ENCODE assay signal across 8 cellular contexts in the genomic region with DNA sequence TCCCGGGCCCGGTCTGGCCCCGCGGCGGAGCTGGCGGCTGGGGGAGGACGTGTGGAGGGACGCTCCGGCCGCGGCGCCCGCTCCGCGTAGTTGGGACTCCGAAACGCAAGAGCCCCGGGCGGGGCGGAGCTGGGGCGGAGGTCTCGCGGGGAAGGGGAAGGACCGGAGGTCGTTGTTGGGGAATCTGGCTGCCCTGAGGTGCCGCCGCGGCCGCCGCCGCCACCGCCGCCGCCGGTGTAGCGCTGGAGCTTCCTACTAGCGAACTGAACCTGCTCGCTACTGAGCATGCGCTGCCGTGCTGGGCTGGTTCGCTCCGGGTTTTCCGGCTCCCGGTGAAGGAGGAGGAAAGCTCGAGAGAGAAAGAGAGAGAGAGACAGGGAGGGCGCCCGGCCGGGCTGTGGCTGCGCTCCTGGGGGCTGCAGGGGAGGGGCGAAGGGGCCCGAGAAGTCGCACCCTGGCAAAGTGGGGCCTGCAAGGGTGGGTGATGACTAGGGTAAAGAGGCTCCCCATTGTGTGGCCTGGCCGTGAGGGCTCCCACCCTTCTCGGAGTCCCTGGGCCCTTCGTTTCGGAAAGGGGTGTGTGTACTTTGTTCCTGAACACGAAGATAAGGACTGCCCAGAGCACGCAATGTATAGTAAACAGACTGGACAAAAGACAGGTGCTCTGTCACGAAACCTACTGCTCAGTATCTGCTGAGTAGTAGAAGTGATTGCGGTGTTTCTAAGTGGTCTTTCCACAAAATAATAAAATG. TPM values are rescaled to one million over a fixed set of nuclear protein-coding genes. Genes with fewer than 3 reads are reported as not detected.
DNase-seq lines count a peak whose midpoint lies in the region; ATAC-seq and TF ChIP-seq lines count a peak whose summit lies in the region.

A gene (minus strand): TSS at position 281 of the 752 bp plus-strand sequence. CDS start 629 bp downstream, outside the sequence.

- TF ChIP-seq CTCF in ascending aorta (IDR thresholded peaks at IDR 0.05) (no peak), uterus (IDR thresholded peaks at IDR 0.05) (peak in 1 of 4 experiments; percentile 16)

- ATAC-seq in GM18508 (IDR thresholded peaks at IDR 0.05; ENCODE audit: insufficient read depth, unreplicated experiment): peak; percentile 35
- peak; percentile 39 for ATAC-seq in HG02981 (IDR thresholded peaks at IDR 0.05; ENCODE audit: unreplicated experiment)
- ATAC-seq in right cardiac atrium: peak; percentile 86 to 89

- peaks cover 44% of the 10 kb centered on the region for H3K4me1 Mint-ChIP-seq in T-helper 2 cell treated with Interferon-gamma antibody and Interleukin-4, amounts not matched to agents 5 μg/mL and 100 μg/mL, for 36 hours (ENCODE audit: low read depth)

- H3K27ac Mint-ChIP-seq in T-helper 2 cell treated with Interferon-gamma antibody and Interleukin-4, amounts not matched to agents 5 μg/mL and 100 μg/mL, for 36 hours: peak within 1 kb of the TSS; percentile 96

- H3K4me1 ChIP-seq in ascending aorta (peaks cover 3 to 33% of the 10 kb centered on the region in 2 donors), right cardiac atrium (ENCODE audit: control insufficient read depth, insufficient read depth, low read length) (no peaks in the 10 kb centered on the region), uterus (peaks cover 0 to 9% of the 10 kb centered on the region in 2 donors)

- H3K36me3 ChIP-seq in ascending aorta: no peaks in the 10 kb centered on the region
- H3K36me3 ChIP-seq in uterus: no peaks in the 10 kb centered on the region

- WGBS in right cardiac atrium: under 1% methylated on average over 60 of the region's 60 CpGs

- H3K27me3 ChIP-seq in ascending aorta (no peaks in the 10 kb centered on the region), right cardiac atrium (ENCODE audit: control insufficient read depth, insufficient read depth) (no peaks in the 10 kb centered on the region), uterus (no peaks in the 10 kb centered on the region)

- intact Hi-C loops in ascending aorta (cut with DNase I) (loop anchor here (1.0 to 10.0 kb wide), 4 partner anchors 44 to 366 kb away; a partner anchor contains a TSS), right cardiac atrium (cut with DNase I) (loop anchor here in 2 of 4 donors (5.0 to 10.0 kb wide), 2 partner anchors 56 to 106 kb away; no protein-coding TSS in a partner anchor), uterus (cut with DNase I; ENCODE audit: low total_unique reads) (no loop called here)

- no peaks in the 10 kb centered on the region for H3K9me3 ChIP-seq in ascending aorta
- no peaks in the 10 kb centered on the region for H3K9me3 ChIP-seq in right cardiac atrium (ENCODE audit: control insufficient read depth, low read length)
- no peaks in the 10 kb centered on the region for H3K9me3 ChIP-seq in uterus

- TF ChIP-seq POLR2A in uterus (IDR thresholded peaks at IDR 0.05): peak; percentile 90 to 92

- peaks cover 53% of the 10 kb centered on the region for H3K36me3 Mint-ChIP-seq in T-helper 2 cell treated with Interferon-gamma antibody and Interleukin-4, amounts not matched to agents 5 μg/mL and 100 μg/mL, for 36 hours (ENCODE audit: low read depth)

- H3K27ac ChIP-seq in ascending aorta: peak within 1 kb of the TSS; percentile 95
- H3K27ac ChIP-seq in right cardiac atrium (ENCODE audit: low read length): peak within 1 kb of the TSS; percentile 86
- peak within 1 kb of the TSS; percentile 98 for H3K27ac ChIP-seq in uterus

- DNase-seq in NCI-H2029 (lab: John Stamatoyannopoulos, UW) (peak; percentile 89), ascending aorta (ENCODE audit: low spot score in 2 of 2) (peak; percentile 82 to 96), right cardiac atrium (peak; percentile 96 to 98 (median 98)), putamen (ENCODE audit: low spot score) (peak; percentile 92), uterus (peak; percentile 95)
- DNase-seq in T-helper 2 cell treated with Interferon-gamma antibody and Interleukin-4, amounts not matched to agents 5 μg/mL and 100 μg/mL, for 36 hours (ENCODE audit: low spot score): peak; percentile 94

- H3K27me3 Mint-ChIP-seq in T-helper 2 cell treated with Interferon-gamma antibody and Interleukin-4, amounts not matched to agents 5 μg/mL and 100 μg/mL, for 36 hours (ENCODE audit: low read depth): no peaks in the 10 kb centered on the region

- H3K4me3 ChIP-seq in ascending aorta (peak within 1 kb of the TSS; percentile 88 to 96), right cardiac atrium (ENCODE audit: low read length) (peak within 1 kb of the TSS; percentile 91), uterus (peak within 1 kb of the TSS; percentile 55 to 56)

- H3K9me3 Mint-ChIP-seq in T-helper 2 cell treated with Interferon-gamma antibody and Interleukin-4, amounts not matched to agents 5 μg/mL and 100 μg/mL, for 36 hours: no peaks in the 10 kb centered on the region

- H3K4me3 Mint-ChIP-seq in T-helper 2 cell treated with Interferon-gamma antibody and Interleukin-4, amounts not matched to agents 5 μg/mL and 100 μg/mL, for 36 hours: peak within 1 kb of the TSS; percentile 98

RNA-seq across cellular contexts. Expression of the gene that starts here (rescaled TPM):
- 11.3 TPM for total RNA-seq in ascending aorta
- 10 to 100 TPM; 19.1 to 30.4 (median 23.1) TPM for total RNA-seq in right cardiac atrium
- 6.7 TPM for polyA plus RNA-seq in right cardiac atrium
- 100 to 1,000 TPM in 1 of 4 donors, 10 to 100 TPM in 3; 13.3 to 107 (median 40.8) TPM for total RNA-seq in uterus

Comparison
In these comparisons a context has a peak if more than half of its experiments do, and no peak if none do; other contexts are left out.
1. Peak in every context shown above with its lines: DNase-seq, ATAC-seq, H3K4me3 ChIP-seq and H3K27ac ChIP-seq.
2. ATAC-seq: peak in every context shown above with its lines; median percentile 88 in right cardiac atrium; 39 in HG02981; 35 in GM18508.